8 cellular contexts compared by ENCODE assay signal in the genomic region with DNA sequence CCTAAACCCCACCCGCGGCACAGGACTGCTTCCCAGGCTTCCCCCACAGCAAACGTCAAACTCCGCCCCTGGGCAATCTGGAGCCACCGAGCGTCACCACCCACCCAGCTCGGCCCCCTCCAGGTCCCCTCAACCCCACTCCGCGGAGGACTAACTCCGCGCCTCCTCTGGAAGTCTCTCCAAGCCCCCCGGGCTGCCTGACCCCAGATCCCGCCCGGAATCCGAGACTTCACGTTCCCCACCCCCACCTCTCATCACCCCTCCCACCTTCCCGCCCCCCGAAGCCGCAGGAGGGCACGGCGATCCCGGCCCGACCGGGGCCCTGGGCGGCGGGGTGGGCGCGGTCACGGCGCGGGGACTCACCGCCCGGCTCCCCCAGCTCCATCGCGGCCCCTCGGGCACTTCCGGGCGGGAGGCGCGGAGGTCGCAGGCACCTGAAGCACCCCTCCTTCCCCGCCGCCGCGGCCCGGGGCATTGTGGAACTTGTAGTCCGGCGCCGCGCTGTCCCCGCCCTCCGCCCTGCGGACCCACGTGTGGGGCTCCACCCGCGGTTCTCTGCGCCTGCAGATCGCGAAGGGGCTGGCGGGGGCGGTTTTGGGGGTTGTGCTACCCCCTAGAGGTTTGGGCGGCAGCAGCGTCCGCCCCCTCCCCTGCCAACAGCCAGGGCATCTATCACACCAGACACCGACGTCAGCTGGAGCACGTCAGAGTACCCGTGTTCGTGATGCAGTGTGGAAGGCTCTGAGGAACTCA. TPM values are rescaled to one million over a fixed set of nuclear protein-coding genes. Genes with fewer than 3 reads are reported as not detected.
DNase-seq lines count a peak whose midpoint lies in the region; ATAC-seq, FAIRE-seq and TF ChIP-seq lines count a peak whose summit lies in the region.

Gene TMUB1, minus strand, starts transcription at position 423 of the 753 bp plus-strand sequence. CDS start 930 bp downstream, outside the sequence.

- intact Hi-C loops in activated T-helper 2 cell treated with anti-CD3 and anti-CD28 coated beads, Interferon-gamma antibody, Interleukin-2, Interleukin-4, amounts not matched to agents 10 μg/mL and 5 μg/mL and 100 μg/mL, durations not matched to agents 14 hours and 24 hours and 36 hours (cut with micrococcal nuclease), result loop anchor here (1.0 to 10.0 kb wide), 2 partner anchors 55 to 142 kb away; partner anchors contain the start of genes ABCB8 and ABCF2
- intact Hi-C loops in testis (cut with DNase I; ENCODE audit: low total_unique reads), result no loop called here

- no peaks in the 10 kb centered on the region for H3K36me3 ChIP-seq in testis (ENCODE audit: low read depth, missing control alignments)

- FAIRE-seq in frontal cortex (lab: Jason Lieb, UNC), result no peak

- H3K27me3 Mint-ChIP-seq in activated T-helper 2 cell treated with anti-CD3 and anti-CD28 coated beads, Interferon-gamma antibody, Interleukin-2, Interleukin-4, amounts not matched to agents 10 μg/mL and 5 μg/mL and 100 μg/mL, durations not matched to agents 14 hours and 24 hours and 36 hours (ENCODE audit: low read depth), result peaks cover 6% of the 10 kb centered on the region

- H3K4me3 ChIP-seq in HL-60 (replicated peaks; ENCODE audit: insufficient read depth, low read length), result peak within 1 kb of the TSS; percentile 77
- peak within 1 kb of the TSS; percentile 89 to 92 for H3K4me3 ChIP-seq in testis

- TF ChIP-seq CTCF in HL-60 (IDR thresholded peaks at IDR 0.05; ENCODE audit: insufficient read depth, low read length) (no peak), omental fat pad (IDR thresholded peaks at IDR 0.05) (no peak), testis (IDR thresholded peaks at IDR 0.05) (peak in 1 of 3 experiments; percentile 6)

- H3K4me1 Mint-ChIP-seq in activated T-helper 2 cell treated with anti-CD3 and anti-CD28 coated beads, Interferon-gamma antibody, Interleukin-2, Interleukin-4, amounts not matched to agents 10 μg/mL and 5 μg/mL and 100 μg/mL, durations not matched to agents 14 hours and 24 hours and 36 hours (ENCODE audit: low read depth), result peaks cover 26% of the 10 kb centered on the region

- no peaks in the 10 kb centered on the region for H3K9me3 Mint-ChIP-seq in activated T-helper 2 cell treated with anti-CD3 and anti-CD28 coated beads, Interferon-gamma antibody, Interleukin-2, Interleukin-4, amounts not matched to agents 10 μg/mL and 5 μg/mL and 100 μg/mL, durations not matched to agents 14 hours and 24 hours and 36 hours

- peaks cover 47% of the 10 kb centered on the region for H3K4me1 ChIP-seq in testis

- ATAC-seq in GM19455 (IDR thresholded peaks at IDR 0.05; ENCODE audit: unreplicated experiment) (peak; percentile 48), omental fat pad (ENCODE audit: low FRiP score) (peak; percentile 24)

- H3K4me3 Mint-ChIP-seq in activated T-helper 2 cell treated with anti-CD3 and anti-CD28 coated beads, Interferon-gamma antibody, Interleukin-2, Interleukin-4, amounts not matched to agents 10 μg/mL and 5 μg/mL and 100 μg/mL, durations not matched to agents 14 hours and 24 hours and 36 hours (ENCODE audit: low read depth), result peak within 1 kb of the TSS; percentile 94

- peak within 1 kb of the TSS; percentile 70 for H3K27ac ChIP-seq in HL-60 (replicated peaks)
- peak within 1 kb of the TSS; percentile 94 to 97 for H3K27ac ChIP-seq in testis

- H3K9me3 ChIP-seq in testis, result no peaks in the 10 kb centered on the region

- peak within 1 kb of the TSS; percentile 86 for H3K27ac Mint-ChIP-seq in activated T-helper 2 cell treated with anti-CD3 and anti-CD28 coated beads, Interferon-gamma antibody, Interleukin-2, Interleukin-4, amounts not matched to agents 10 μg/mL and 5 μg/mL and 100 μg/mL, durations not matched to agents 14 hours and 24 hours and 36 hours

- WGBS in testis, 2 donors, result 0% methylated on average over 56 of the region's 69 CpGs; no CpG with 5 or more reads in 1 of the 2 donors

- TF ChIP-seq POLR2A in testis (IDR thresholded peaks at IDR 0.05), result no peak

- DNase-seq in COLO668 (lab: John Stamatoyannopoulos, UW; ENCODE audit: unreplicated experiment), result peak; percentile 89
- peak in 1 of 2 experiments; percentile 74 for DNase-seq in HL-60 (ENCODE audit: low read depth in 1 of 2, low spot score in 1 of 2)
- DNase-seq in RPMI7951 (ENCODE audit: low read depth), result peak; percentile 65
- peak; percentile 76 for DNase-seq in activated T-helper 2 cell treated with anti-CD3 and anti-CD28 coated beads, Interferon-gamma antibody, Interleukin-2, Interleukin-4, amounts not matched to agents 10 μg/mL and 5 μg/mL and 100 μg/mL, durations not matched to agents 14 hours and 24 hours and 36 hours (ENCODE audit: low spot score)
- peak; percentile 66 to 80 for DNase-seq in frontal cortex (ENCODE audit: low spot score in 2 of 2)
- no peak for DNase-seq in omental fat pad (ENCODE audit: low spot score)
- DNase-seq in testis, result peak; percentile 87

- H3K36me3 Mint-ChIP-seq in activated T-helper 2 cell treated with anti-CD3 and anti-CD28 coated beads, Interferon-gamma antibody, Interleukin-2, Interleukin-4, amounts not matched to agents 10 μg/mL and 5 μg/mL and 100 μg/mL, durations not matched to agents 14 hours and 24 hours and 36 hours (ENCODE audit: low read depth), result peaks cover 17% of the 10 kb centered on the region

- H3K27me3 ChIP-seq in HL-60 (ENCODE audit: insufficient read depth, poor library complexity, severe bottlenecking) (no peaks in the 10 kb centered on the region), testis (no peaks in the 10 kb centered on the region)

RNA-seq across cellular contexts. Expression of gene TMUB1, which starts in this region (rescaled TPM):
- 31.8 and 36.6 TPM in 2 replicates for total RNA-seq in RPMI7951 (2014; rRNA removed; shearing (Covaris generic))
- 57.4 and 60.8 TPM in 2 replicates for total RNA-seq in activated T-helper 2 cell treated with anti-CD3 and anti-CD28 coated beads, Interferon-gamma antibody, Interleukin-2, Interleukin-4, amounts not matched to agents 10 μg/mL and 5 μg/mL and 100 μg/mL, durations not matched to agents 14 hours and 24 hours and 36 hours
- total RNA-seq in frontal cortex, result 10.2 TPM
- total RNA-seq in omental fat pad, result 10 to 100 TPM; 23.5 to 38.5 (median 26.9) TPM
- 10 to 100 TPM; 63.2 to 68.7 TPM for total RNA-seq in testis
- 30.8 TPM for polyA plus RNA-seq in testis (ENCODE audit: insufficient read depth, low read depth, low replicate concordance)
